Comparison of ENCODE assay signal across 8 cellular contexts in the genomic region with DNA sequence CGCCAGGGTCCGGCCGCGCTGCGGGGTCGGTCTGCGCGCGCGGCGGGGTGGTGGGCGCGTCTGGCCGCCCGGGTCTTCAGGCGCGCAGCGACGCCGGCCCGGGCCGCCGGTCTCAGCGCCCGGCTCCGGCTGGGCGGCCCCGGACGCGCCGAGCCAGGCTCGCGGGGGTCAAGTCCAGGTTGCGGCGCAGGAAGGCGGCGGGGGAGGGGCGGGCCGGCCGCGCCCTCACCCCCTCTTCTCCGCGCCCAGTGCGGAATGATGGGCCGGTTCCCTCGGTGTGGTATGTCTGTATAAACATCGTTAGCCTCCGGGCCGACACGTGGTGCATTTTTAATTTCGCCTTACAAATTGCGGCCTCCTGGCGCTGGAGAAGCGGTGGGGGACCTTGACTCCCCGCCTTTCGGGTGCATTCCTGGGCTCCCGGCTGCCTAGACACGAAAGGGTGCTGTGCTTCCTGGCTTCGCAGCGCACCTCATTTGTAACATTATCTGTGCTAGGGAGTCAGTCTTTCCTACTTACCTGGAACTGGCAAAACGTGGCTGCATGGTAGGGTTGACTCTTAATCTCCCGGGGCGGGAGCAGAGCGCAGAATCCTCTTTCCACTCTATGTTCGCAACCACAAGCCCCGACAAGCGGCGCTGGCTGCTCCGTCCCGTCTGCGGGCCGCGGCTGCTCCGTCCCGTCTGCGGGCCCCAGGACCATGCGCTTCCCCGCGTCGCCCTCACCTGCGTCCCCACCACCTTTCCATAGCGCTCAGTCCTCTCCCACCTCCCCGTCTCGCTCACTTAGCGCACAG.
DNase-seq lines count a peak whose midpoint lies in the region; ATAC-seq and TF ChIP-seq lines count a peak whose summit lies in the region.

No MANE protein-coding gene starts in this region.

- no peak for TF ChIP-seq CTCF in AG09319 (IDR thresholded peaks at IDR 0.05; ENCODE audit: low read depth, low read length)
- no peak for TF ChIP-seq CTCF in endodermal cell (conservative IDR thresholded peaks at IDR 0.05)

- H3K27me3 Mint-ChIP-seq in endodermal cell (ENCODE audit: insufficient read depth), result peaks cover 76% of the 10 kb centered on the region
- peaks cover 51% of the 10 kb centered on the region for H3K27me3 Mint-ChIP-seq in T-helper 2 cell treated with Interferon-gamma antibody and Interleukin-4, amounts not matched to agents 5 μg/mL and 100 μg/mL, for 36 hours (ENCODE audit: low read depth)

- H3K9ac ChIP-seq in endodermal cell (ENCODE audit: extremely low read depth, low read length, poor library complexity, severe bottlenecking) (no peak overlapping the region), mucosa of stomach (ENCODE audit: low read length) (peak overlapping the region; percentile 80)

- no peaks in the 10 kb centered on the region for H3K36me3 Mint-ChIP-seq in endodermal cell (ENCODE audit: low read depth)
- no peaks in the 10 kb centered on the region for H3K36me3 Mint-ChIP-seq in T-helper 2 cell treated with Interferon-gamma antibody and Interleukin-4, amounts not matched to agents 5 μg/mL and 100 μg/mL, for 36 hours (ENCODE audit: low read depth)

- H3K27ac ChIP-seq in endodermal cell (ENCODE audit: low read depth, low read length), result no peak overlapping the region

- H3K4me1 Mint-ChIP-seq in endodermal cell, result peaks cover 46% of the 10 kb centered on the region
- no peaks in the 10 kb centered on the region for H3K4me1 Mint-ChIP-seq in T-helper 2 cell treated with Interferon-gamma antibody and Interleukin-4, amounts not matched to agents 5 μg/mL and 100 μg/mL, for 36 hours (ENCODE audit: low read depth)

- peaks cover 59% of the 10 kb centered on the region for H3K27me3 ChIP-seq in endodermal cell (ENCODE audit: control insufficient read depth, insufficient read depth, low read length, poor library complexity, severe bottlenecking)
- H3K27me3 ChIP-seq in mucosa of stomach (ENCODE audit: control insufficient read depth, insufficient read depth, low read length), result peaks cover 24% of the 10 kb centered on the region

- H3K4me1 ChIP-seq in endodermal cell (ENCODE audit: control insufficient read depth, insufficient read depth, low read length) (no peaks in the 10 kb centered on the region), mucosa of stomach (ENCODE audit: control insufficient read depth, insufficient read depth, low read length) (peaks cover 30% of the 10 kb centered on the region)

- peak; percentile 49 for DNase-seq in AG09319 (ENCODE audit: extremely low read depth, low read depth)
- DNase-seq in NCI-H146 treated with DMSO at 0.1 percent for 48 hours (lab: John Stamatoyannopoulos, UW; ENCODE audit: unreplicated experiment), result peak; percentile 48
- DNase-seq in endodermal cell, result peak; percentile 86
- DNase-seq in T-helper 2 cell treated with Interferon-gamma antibody and Interleukin-4, amounts not matched to agents 5 μg/mL and 100 μg/mL, for 36 hours (ENCODE audit: low spot score), result no peak
- no peak for DNase-seq in Kasumi-1 (lab: John Stamatoyannopoulos, UW)
- DNase-seq in hypothalamus (lab: John Stamatoyannopoulos, UW), result no peak

- H3K4me3 Mint-ChIP-seq in endodermal cell, result peak overlapping the region; percentile 64
- H3K4me3 Mint-ChIP-seq in T-helper 2 cell treated with Interferon-gamma antibody and Interleukin-4, amounts not matched to agents 5 μg/mL and 100 μg/mL, for 36 hours, result no peak overlapping the region

- H3K27ac Mint-ChIP-seq in endodermal cell, result no peak overlapping the region
- no peak overlapping the region for H3K27ac Mint-ChIP-seq in T-helper 2 cell treated with Interferon-gamma antibody and Interleukin-4, amounts not matched to agents 5 μg/mL and 100 μg/mL, for 36 hours

- H3K9me3 ChIP-seq in endodermal cell (ENCODE audit: control insufficient read depth, low read length) (no peaks in the 10 kb centered on the region), mucosa of stomach (ENCODE audit: control insufficient read depth, low read length) (no peaks in the 10 kb centered on the region)

- 1% methylated on average over 31 to 85 of the region's 85 CpGs for WGBS in endodermal cell (ENCODE audit: insufficient coverage in 1 of 2, insufficient read length in 1 of 2), 2 experiments

- H3K4me3 ChIP-seq in endodermal cell (ENCODE audit: low read length) (peak overlapping the region; percentile 80), mucosa of stomach (ENCODE audit: low read length) (peak overlapping the region; percentile 28)

- H3K36me3 ChIP-seq in endodermal cell (ENCODE audit: control insufficient read depth, insufficient read depth, low read length) (no peaks in the 10 kb centered on the region), mucosa of stomach (ENCODE audit: control insufficient read depth, insufficient read depth, low read length) (no peaks in the 10 kb centered on the region)

- ATAC-seq in HG03159 (IDR thresholded peaks at IDR 0.05; ENCODE audit: unreplicated experiment), result no peak

- H3K9me3 Mint-ChIP-seq in endodermal cell, result no peaks in the 10 kb centered on the region
- no peaks in the 10 kb centered on the region for H3K9me3 Mint-ChIP-seq in T-helper 2 cell treated with Interferon-gamma antibody and Interleukin-4, amounts not matched to agents 5 μg/mL and 100 μg/mL, for 36 hours

Comparison
In these comparisons a context has a peak if more than half of its experiments do, and no peak if none do; other contexts are left out.
1. DNase-seq: peak in AG09319 (single experiment), NCI-H146 treated with DMSO at 0.1 percent for 48 hours (single experiment) and endodermal cell (single experiment); none in T-helper 2 cell treated with Interferon-gamma antibody and Interleukin-4, amounts not matched to agents 5 μg/mL and 100 μg/mL, for 36 hours (single experiment), Kasumi-1 (0 of 2) and hypothalamus (0 of 51).